Comparison of ENCODE assay signal across 9 cellular contexts in the genomic region with DNA sequence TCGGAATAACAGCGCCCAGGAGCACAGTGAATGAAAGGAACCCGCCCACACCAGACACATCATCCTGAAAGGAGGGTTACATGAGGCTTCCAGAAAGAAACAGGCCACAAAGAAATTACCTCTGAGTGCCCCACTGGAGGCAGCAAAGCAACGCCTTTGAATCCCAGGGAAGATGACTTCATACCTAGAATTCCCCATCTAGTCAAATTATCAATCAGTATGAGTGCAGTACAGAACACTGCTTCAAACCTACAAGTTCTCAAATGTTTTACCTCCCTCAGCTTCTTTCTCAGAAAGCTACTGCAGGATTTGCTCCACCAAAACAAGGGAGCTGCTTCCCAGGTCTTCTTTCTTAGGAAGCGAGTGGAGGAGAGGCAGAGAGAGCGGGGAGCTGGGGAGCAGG.
DNase-seq lines count a peak whose midpoint lies in the region; ATAC-seq, FAIRE-seq and TF ChIP-seq lines count a peak whose summit lies in the region.
"Had no signal": no experiment of that assay in that cellular context is flagged by ENCODE, and none has a peak within 500 bp of the region (broad histone marks: within the 10 kb centered on the region; RNA-seq: fewer than 3 reads in every experiment).

No MANE protein-coding gene starts in this region.

- intact Hi-C loops in uterus (cut with DNase I; ENCODE audit: low total_unique reads): no loop called here

- no peaks in the 10 kb centered on the region for H3K9me3 ChIP-seq in uterus

- H3K27me3 ChIP-seq in uterus: no peaks in the 10 kb centered on the region

- TF ChIP-seq CTCF in RWPE1 (conservative IDR thresholded peaks at IDR 0.05; ENCODE audit: low read depth) (no peak), epithelial cell of proximal tubule (conservative IDR thresholded peaks at IDR 0.05; ENCODE audit: low read depth, low read length) (peak; percentile 58), uterus (IDR thresholded peaks at IDR 0.05) (no peak)

- H3K4me3 ChIP-seq in epithelial cell of proximal tubule (ENCODE audit: low read depth, low read length) (no peak overlapping the region), uterus (no peak overlapping the region)

- peak; percentile 38 for ATAC-seq in GM21786 (IDR thresholded peaks at IDR 0.05; ENCODE audit: unreplicated experiment)
- no peak for ATAC-seq in HG03520 (IDR thresholded peaks at IDR 0.05; ENCODE audit: unreplicated experiment)

- POLR2A ChIA-PET in RWPE1 (lab: Yijun Ruan, JAX; ENCODE audit: low non-redundant PET): no interaction called here

- H3K36me3 ChIP-seq in uterus: no peaks in the 10 kb centered on the region

- no peaks in the 10 kb centered on the region for H3K4me1 ChIP-seq in uterus

- DNase-seq in EH (ENCODE audit: low read depth) (peak; percentile 7), RWPE1 (ENCODE audit: low spot score) (peak; percentile 59), epithelial cell of proximal tubule (ENCODE audit: low read depth) (peak; percentile 31), HTR-8/SVneo (ENCODE audit: insufficient read length, low spot score) (no peak), DMS153 (lab: John Stamatoyannopoulos, UW) (no peak), uterus (no peak)

- H3K27ac ChIP-seq in RWPE1 (no peak overlapping the region), uterus (no peak overlapping the region)

- CTCF ChIA-PET in RWPE1 (lab: Yijun Ruan, JAX): interaction anchor here (0.6 to 1.5 kb wide), 4 partner anchors 8 to 138 kb away, joined by 3 to 18 read pairs (median 3); no protein-coding TSS in a partner anchor

- no peak for FAIRE-seq in HTR-8/SVneo (lab: Jason Lieb, UNC)
- FAIRE-seq: colon had no signal

- no peak for TF ChIP-seq POLR2A in uterus (IDR thresholded peaks at IDR 0.05)

Comparison
In these comparisons a context has a peak if more than half of its experiments do, and no peak if none do; other contexts are left out.
1. DNase-seq: peak in EH (single experiment), RWPE1 (single experiment) and epithelial cell of proximal tubule (single experiment); none in HTR-8/SVneo (single experiment), DMS153 (single experiment) and uterus (0 of 2).